8 cellular contexts compared by ENCODE assay signal in the genomic region with DNA sequence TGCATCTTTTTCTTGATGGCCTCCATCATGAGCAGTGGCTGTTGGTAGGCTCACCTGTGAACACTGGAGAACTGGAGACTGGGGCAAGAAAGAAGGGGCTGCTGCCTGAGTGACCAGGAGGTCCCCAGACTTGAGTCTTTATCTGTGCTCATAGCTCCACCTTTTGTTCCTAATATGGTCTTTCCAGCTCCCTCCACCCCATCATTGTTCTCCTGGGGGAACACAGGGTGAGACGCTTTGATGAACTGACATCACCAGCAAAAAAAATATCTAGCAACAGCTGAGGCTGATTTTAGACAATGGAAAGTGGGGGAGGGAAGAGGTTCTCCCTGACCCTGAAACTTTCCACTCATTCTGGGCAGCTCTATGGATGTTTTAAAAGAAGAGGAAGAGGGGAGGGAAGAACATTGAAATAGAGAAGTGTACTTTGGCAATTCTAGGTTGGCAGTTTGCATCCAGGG. TPM values are rescaled to one million over a fixed set of nuclear protein-coding genes. Genes with fewer than 3 reads are reported as not detected.
DNase-seq lines count a peak whose midpoint lies in the region; ATAC-seq and TF ChIP-seq lines count a peak whose summit lies in the region.

Gene TPM3, minus strand, starts transcription at position 111 of the 461 bp plus-strand sequence. Its CDS starts 82 bp downstream, at position 29.

- H3K4me3 ChIP-seq in SK-N-SH (ENCODE audit: low read depth in 2 of 2, low read length in 1 of 2): no peak within 1 kb of the TSS
- no peak within 1 kb of the TSS for H3K4me3 ChIP-seq in kidney epithelial cell (ENCODE audit: low read depth, low read length)
- H3K4me3 ChIP-seq in testis: no peak within 1 kb of the TSS

- ATAC-seq in SK-N-SH treated with all-trans-retinoic acid at 6 μM for 48 hours (no peak), GM21619 (IDR thresholded peaks at IDR 0.05; ENCODE audit: unreplicated experiment) (no peak), GM18498 (IDR thresholded peaks at IDR 0.05; ENCODE audit: unreplicated experiment) (no peak)
- no peak for ATAC-seq in activated naive CD8-positive, alpha-beta T cell treated with anti-CD3 and anti-CD28 coated beads, Interleukin-2, amount 10 ng/mL, durations not matched to agents 7 days and 5 days (ENCODE audit: low read depth)

- H3K4me1 ChIP-seq in SK-N-SH (ENCODE audit: control insufficient read depth in 1 of 2, insufficient read depth in 2 of 2, low read depth in 1 of 2, low read length in 1 of 2) (no peaks in the 10 kb centered on the region; a peak in 1 of 4 replicates), testis (no peaks in the 10 kb centered on the region)

- H3K9me3 ChIP-seq in SK-N-SH (no peaks in the 10 kb centered on the region), testis (no peaks in the 10 kb centered on the region)

- H3K4me2 ChIP-seq in SK-N-SH: no peak within 1 kb of the TSS

- CTCF ChIA-PET in SK-N-SH (lab: Yijun Ruan, JAX): interaction anchor here (1.3 kb wide), 1 partner anchor 80 kb away, joined by 3 read pairs; no protein-coding TSS in a partner anchor

- no peak for TF ChIP-seq EP300 in SK-N-SH (IDR thresholded peaks at IDR 0.05; ENCODE audit: borderline replicate concordance in 1 of 2, low read depth in 1 of 2, low read length in 1 of 2)

- H3K27me3 ChIP-seq in SK-N-SH (ENCODE audit: insufficient read depth) (no peaks in the 10 kb centered on the region), kidney epithelial cell (ENCODE audit: control insufficient read depth, insufficient read depth, low read length) (peaks cover 14% of the 10 kb centered on the region), testis (no peaks in the 10 kb centered on the region)

- no peaks in the 10 kb centered on the region for H3K9me3 Mint-ChIP-seq in activated naive CD8-positive, alpha-beta T cell treated with anti-CD3 and anti-CD28 coated beads, Interleukin-2, amount 10 ng/mL, durations not matched to agents 7 days and 5 days

- no peak within 1 kb of the TSS for H3K27ac Mint-ChIP-seq in activated naive CD8-positive, alpha-beta T cell treated with anti-CD3 and anti-CD28 coated beads, Interleukin-2, amount 10 ng/mL, durations not matched to agents 7 days and 5 days

- no peak for TF ChIP-seq CTCF in SK-N-SH (IDR thresholded peaks at IDR 0.05)
- no peak for TF ChIP-seq CTCF in kidney epithelial cell (IDR thresholded peaks at IDR 0.05; ENCODE audit: insufficient read depth, low read length, poor library complexity, severe bottlenecking)
- no peak for TF ChIP-seq CTCF in testis (IDR thresholded peaks at IDR 0.05)

- no peak for DNase-seq in SK-N-SH
- DNase-seq in activated naive CD8-positive, alpha-beta T cell treated with anti-CD3 and anti-CD28 coated beads, Interleukin-2, amount 10 ng/mL, durations not matched to agents 7 days and 5 days: no peak
- DNase-seq in kidney epithelial cell (ENCODE audit: low read depth): no peak
- no peak for DNase-seq in testis
- DNase-seq in stimulated activated CD4-positive, alpha-beta T cell treated with anti-CD3 and anti-CD28 coated beads, Interleukin-2, amount 100 ng/mL, for 48 hours: no peak

- H3K9ac ChIP-seq in SK-N-SH: no peak within 1 kb of the TSS

- POLR2A ChIA-PET in SK-N-SH (lab: Yijun Ruan, JAX): no interaction called here
- POLR2A ChIA-PET in activated naive CD8-positive, alpha-beta T cell treated with anti-CD3 and anti-CD28 coated beads, Interleukin-2, amount 10 ng/mL, durations not matched to agents 7 days and 5 days (lab: Charles Lee): interaction anchor here (1.0 kb wide), 1 partner anchor 74 kb away, joined by 3 read pairs; no protein-coding TSS in a partner anchor

- 13% methylated on average over 1 of the region's 1 CpG for WGBS in SK-N-SH (ENCODE audit: low lambda C conversion rate)
- WGBS in testis, 2 donors: 13 to 19% methylated on average over 1 of the region's 1 CpG

- H4K20me1 ChIP-seq in SK-N-SH (ENCODE audit: insufficient read depth): no peaks in the 10 kb centered on the region

- intact Hi-C loops in testis (cut with DNase I; ENCODE audit: low total_unique reads): no loop called here

- H3K27ac ChIP-seq in SK-N-SH (ENCODE audit: low read depth in 2 of 2, low read length in 1 of 2) (no peak within 1 kb of the TSS), testis (peak within 1 kb of the TSS; percentile 8 to 24)

- no peak within 1 kb of the TSS for H3K4me3 Mint-ChIP-seq in activated naive CD8-positive, alpha-beta T cell treated with anti-CD3 and anti-CD28 coated beads, Interleukin-2, amount 10 ng/mL, durations not matched to agents 7 days and 5 days

- no peaks in the 10 kb centered on the region for H3K36me3 ChIP-seq in SK-N-SH (replicated peaks in 1 of 2; ENCODE audit: control insufficient read depth in 1 of 2, insufficient read depth in 2 of 2, low read length in 1 of 2)
- no peaks in the 10 kb centered on the region for H3K36me3 ChIP-seq in kidney epithelial cell (ENCODE audit: control insufficient read depth, insufficient read depth, low read length)
- H3K36me3 ChIP-seq in testis (ENCODE audit: low read depth, missing control alignments): no peaks in the 10 kb centered on the region

- peaks cover 36% of the 10 kb centered on the region for H3K27me3 Mint-ChIP-seq in activated naive CD8-positive, alpha-beta T cell treated with anti-CD3 and anti-CD28 coated beads, Interleukin-2, amount 10 ng/mL, durations not matched to agents 7 days and 5 days

- H2AFZ ChIP-seq in SK-N-SH (ENCODE audit: low read depth): no peak within 1 kb of the TSS

- no peak for TF ChIP-seq RAD21 in SK-N-SH (IDR thresholded peaks at IDR 0.05; ENCODE audit: low read length)

- no peaks in the 10 kb centered on the region for H3K36me3 Mint-ChIP-seq in activated naive CD8-positive, alpha-beta T cell treated with anti-CD3 and anti-CD28 coated beads, Interleukin-2, amount 10 ng/mL, durations not matched to agents 7 days and 5 days

- no peaks in the 10 kb centered on the region for H3K79me2 ChIP-seq in SK-N-SH (ENCODE audit: insufficient read depth)

- no peak for TF ChIP-seq POLR2A in testis (IDR thresholded peaks at IDR 0.05)

- no peaks in the 10 kb centered on the region for H3K9me2 ChIP-seq in SK-N-SH

- H3K4me1 Mint-ChIP-seq in activated naive CD8-positive, alpha-beta T cell treated with anti-CD3 and anti-CD28 coated beads, Interleukin-2, amount 10 ng/mL, durations not matched to agents 7 days and 5 days: peaks cover 5% of the 10 kb centered on the region

- H3F3A ChIP-seq in SK-N-SH (replicated peaks; ENCODE audit: insufficient read depth): no peaks in the 10 kb centered on the region

TF ChIP-seq in SK-N-SH, 30 proteins besides CTCF, POLR2A, EP300 and RAD21:
- no peak for TF ChIP-seq NRF1 (IDR thresholded peaks at IDR 0.05; ENCODE audit: low read depth, low read length)
- TF ChIP-seq TAF1 (IDR thresholded peaks at IDR 0.05; ENCODE audit: borderline replicate concordance, low read depth, low read length): no peak
- TF ChIP-seq FOSL2 (IDR thresholded peaks at IDR 0.05; ENCODE audit: borderline replicate concordance, low read depth): no peak
- TF ChIP-seq SIN3A (IDR thresholded peaks at IDR 0.05; ENCODE audit: borderline replicate concordance, low read depth, low read length): no peak

TF ChIP-seq in SK-N-SH treated with all-trans-retinoic acid at 6 μM for 48 hours, 23 proteins besides CTCF, POLR2A, EP300 and RAD21:
- TF ChIP-seq BACH2 (CRISPR knock-in tag; IDR thresholded peaks at IDR 0.05; ENCODE audit: borderline replicate concordance) (no peak), ZNF70 (CRISPR knock-in tag; IDR thresholded peaks at IDR 0.05) (no peak), CSDC2 (CRISPR knock-in tag; IDR thresholded peaks at IDR 0.05) (no peak), SNAI2 (CRISPR knock-in tag; IDR thresholded peaks at IDR 0.05) (no peak), TCF4 (CRISPR knock-in tag; IDR thresholded peaks at IDR 0.05; ENCODE audit: borderline replicate concordance) (no peak), ZNF565 (CRISPR knock-in tag; conservative IDR thresholded peaks at IDR 0.05; ENCODE audit: low read depth) (no peak), CREB5 (CRISPR knock-in tag; IDR thresholded peaks at IDR 0.05; ENCODE audit: low read depth) (no peak), RARB (CRISPR knock-in tag; IDR thresholded peaks at IDR 0.05) (no peak), ZNF8 (CRISPR knock-in tag; IDR thresholded peaks at IDR 0.05) (no peak), TOX (CRISPR knock-in tag; IDR thresholded peaks at IDR 0.05; ENCODE audit: borderline replicate concordance) (no peak), ARNTL (CRISPR knock-in tag; IDR thresholded peaks at IDR 0.05; ENCODE audit: borderline replicate concordance, low read depth) (no peak)
- TF ChIP-seq, protein P1, sequence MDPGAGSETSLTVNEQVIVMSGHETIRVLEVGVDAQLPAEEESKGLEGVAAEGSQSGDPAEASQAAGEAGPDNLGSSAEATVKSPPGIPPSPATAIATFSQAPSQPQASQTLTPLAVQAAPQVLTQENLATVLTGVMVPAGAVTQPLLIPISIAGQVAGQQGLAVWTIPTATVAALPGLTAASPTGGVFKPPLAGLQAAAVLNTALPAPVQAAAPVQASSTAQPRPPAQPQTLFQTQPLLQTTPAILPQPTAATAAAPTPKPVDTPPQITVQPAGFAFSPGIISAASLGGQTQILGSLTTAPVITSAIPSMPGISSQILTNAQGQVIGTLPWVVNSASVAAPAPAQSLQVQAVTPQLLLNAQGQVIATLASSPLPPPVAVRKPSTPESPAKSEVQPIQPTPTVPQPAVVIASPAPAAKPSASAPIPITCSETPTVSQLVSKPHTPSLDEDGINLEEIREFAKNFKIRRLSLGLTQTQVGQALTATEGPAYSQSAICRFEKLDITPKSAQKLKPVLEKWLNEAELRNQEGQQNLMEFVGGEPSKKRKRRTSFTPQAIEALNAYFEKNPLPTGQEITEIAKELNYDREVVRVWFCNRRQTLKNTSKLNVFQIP (CRISPR knock-in tag; IDR thresholded peaks at IDR 0.05; ENCODE audit: borderline replicate concordance, low read depth): no peak

RNA-seq across cellular contexts. Expression of gene TPM3, which starts in this region (rescaled TPM):
- polyA plus RNA-seq in SK-N-SH (2012; rRNA removed): 324 and 359 TPM in 2 replicates
- 391 and 506 TPM in 2 replicates for polyA plus RNA-seq in SK-N-SH (2012; cell fraction: cytosol; rRNA removed)
- polyA plus RNA-seq in SK-N-SH (2012; cell fraction: nucleus; rRNA removed): 163 and 260 TPM in 2 replicates
- 100 to 1,000 TPM; 654 to 664 TPM for total RNA-seq in activated naive CD8-positive, alpha-beta T cell treated with anti-CD3 and anti-CD28 coated beads, Interleukin-2, amount 10 ng/mL, durations not matched to agents 7 days and 5 days
- total RNA-seq in kidney epithelial cell: 434 and 529 TPM in 2 replicates
- 100 to 1,000 TPM; 290 to 356 TPM for total RNA-seq in testis
- polyA plus RNA-seq in testis (ENCODE audit: insufficient read depth, low read depth, low replicate concordance): 266 TPM

Comparison
In these comparisons a context has a peak if more than half of its experiments do, and no peak if none do; other contexts are left out.
1. H3K27ac ChIP-seq: peak in testis (2 of 2); none in SK-N-SH (0 of 2).